ENCODE assay signal across 25 cellular contexts in the genomic region with DNA sequence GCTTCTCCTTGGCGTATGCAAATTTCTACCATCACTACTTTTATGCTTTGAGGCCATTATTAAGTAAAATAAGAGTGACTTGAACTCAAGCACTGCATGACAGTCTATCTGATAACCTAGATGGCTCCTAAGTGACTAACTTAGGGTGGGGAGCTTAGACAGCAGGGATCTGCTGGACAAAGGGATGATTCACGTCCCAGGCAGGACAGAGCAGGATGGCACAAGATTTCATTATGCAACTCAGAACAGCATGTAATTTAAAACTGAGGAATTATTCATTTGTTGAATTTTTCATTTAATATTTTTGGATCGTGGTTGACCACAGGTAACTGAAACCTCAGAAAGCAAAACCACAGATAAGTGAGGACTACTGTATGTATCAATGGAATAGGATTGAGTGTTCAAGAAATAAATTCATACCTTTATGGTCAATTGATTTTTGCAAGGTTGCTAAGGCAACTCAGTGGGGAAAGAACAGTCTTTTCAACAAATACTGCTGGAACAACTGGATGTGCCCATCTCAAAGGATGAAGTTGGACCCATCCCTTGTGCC.
DNase-seq lines count a peak whose midpoint lies in the region; ATAC-seq and TF ChIP-seq lines count a peak whose summit lies in the region.
"Had no signal": no experiment of that assay in that cellular context is flagged by ENCODE, and none has a peak within 500 bp of the region (broad histone marks: within the 10 kb centered on the region; RNA-seq: fewer than 3 reads in every experiment).

No MANE protein-coding gene starts in this region.

- no peak overlapping the region for H3K27ac Mint-ChIP-seq in natural killer cell
- H3K27ac Mint-ChIP-seq: activated CD4-positive, alpha-beta T cell treated with anti-CD3 and anti-CD28 coated beads for 36 hours; activated naive CD8-positive, alpha-beta T cell treated with anti-CD3 and anti-CD28 coated beads, Interleukin-2, amount 50 U/mL, for 24 hours; brain had no signal

- peaks cover 2% of the 10 kb centered on the region for H3K4me1 ChIP-seq in A673 (ENCODE audit: insufficient read depth, low read length, poor library complexity, severe bottlenecking)
- H3K4me1 ChIP-seq: BE2C, prostate gland, transverse colon had no signal

- in situ Hi-C loops in SK-MEL-5 (cut with HindIII; ENCODE audit: low pct_unique_long_range_greater_than_20kb, low sequenced_read_pairs) = no loop called here

- H3K4me3 ChIP-seq in fibroblast of mammary gland (ENCODE audit: control insufficient read depth, low read depth, low read length) (no peak overlapping the region), A673 (ENCODE audit: low read depth, low read length, poor library complexity, severe bottlenecking) (no peak overlapping the region)
- H3K4me3 ChIP-seq: prostate gland, transverse colon had no signal

- no peaks in the 10 kb centered on the region for H3K9me3 ChIP-seq in A673 (ENCODE audit: low read depth, low read length, poor library complexity, severe bottlenecking)
- H3K9me3 ChIP-seq: BE2C, prostate gland, transverse colon had no signal

- DNase-seq in A172 (ENCODE audit: low spot score) (peak; percentile 4), HPDE6-E6E7 (ENCODE audit: extremely low spot score) (peak; percentile 71), SK-MEL-5 (ENCODE audit: low read depth, low spot score) (peak; percentile 15), fibroblast of mammary gland (ENCODE audit: low read depth) (peak; percentile 48), iPS-NIHi11 (ENCODE audit: low spot score) (no peak), natural killer cell (no peak), A673 (ENCODE audit: low spot score) (no peak)
- DNase-seq: 8988T; activated CD4-positive, alpha-beta T cell treated with anti-CD3 and anti-CD28 coated beads for 36 hours; activated effector memory CD4-positive, alpha-beta T cell treated with anti-CD3 and anti-CD28 coated beads, Interleukin-2, amount 50 U/mL, for 16 hours; activated naive CD8-positive, alpha-beta T cell treated with anti-CD3 and anti-CD28 coated beads, Interleukin-2, amount 50 U/mL, for 24 hours; BE2C; GF-D8; mesendoderm; NCI-H1092 treated with DMSO at 0.1 percent for 48 hours; NCI-H2029; NCI-H774; OCI-M1; stimulated activated CD8-positive, alpha-beta memory T cell treated with anti-CD3 and anti-CD28 coated beads, Interleukin-4, amount 100 ng/mL, for 48 hours; transverse colon had no signal

- peaks cover 0 to 3% of the 10 kb centered on the region in 2 donors for H3K9me3 Mint-ChIP-seq in natural killer cell
- H3K9me3 Mint-ChIP-seq: activated naive CD8-positive, alpha-beta T cell treated with anti-CD3 and anti-CD28 coated beads, Interleukin-2, amount 50 U/mL, for 24 hours had no signal

- H3K4me1 Mint-ChIP-seq in natural killer cell = no peaks in the 10 kb centered on the region
- H3K4me1 Mint-ChIP-seq: activated CD4-positive, alpha-beta T cell treated with anti-CD3 and anti-CD28 coated beads for 36 hours; activated naive CD8-positive, alpha-beta T cell treated with anti-CD3 and anti-CD28 coated beads, Interleukin-2, amount 50 U/mL, for 24 hours had no signal

- H3K27me3 Mint-ChIP-seq in natural killer cell (ENCODE audit: low read depth in 2 of 2) = peaks cover 15 to 23% of the 10 kb centered on the region in 2 donors

- no TSS peak for BruUV-seq in A673 (replicated peaks; lab: Mats Ljungman, UMichigan)

- H3K27ac ChIP-seq in A673 (ENCODE audit: low read depth, low read length, poor library complexity, severe bottlenecking) = no peak overlapping the region
- H3K27ac ChIP-seq: prostate gland, transverse colon had no signal

- no peak overlapping the region for H3K4me3 Mint-ChIP-seq in natural killer cell
- H3K4me3 Mint-ChIP-seq: activated CD4-positive, alpha-beta T cell treated with anti-CD3 and anti-CD28 coated beads for 36 hours; activated naive CD8-positive, alpha-beta T cell treated with anti-CD3 and anti-CD28 coated beads, Interleukin-2, amount 50 U/mL, for 24 hours; brain had no signal

- H3K36me3 Mint-ChIP-seq in natural killer cell = peaks cover 13% of the 10 kb centered on the region
- H3K36me3 Mint-ChIP-seq: brain had no signal

- H3K27me3 ChIP-seq in A673 (replicated peaks; ENCODE audit: insufficient read depth, low read depth, low read length, poor library complexity) = no peaks in the 10 kb centered on the region
- H3K27me3 ChIP-seq: BE2C, transverse colon had no signal

- TF ChIP-seq CTCF in fibroblast of mammary gland (conservative IDR thresholded peaks at IDR 0.05; ENCODE audit: control insufficient read depth, insufficient read depth, low read depth, low read length) (no peak), natural killer cell (IDR thresholded peaks at IDR 0.05) (no peak), A673 (conservative IDR thresholded peaks at IDR 0.05; ENCODE audit: low read depth, low read length) (no peak)

- intact Hi-C loops in natural killer cell (cut with micrococcal nuclease) (no loop called here), A673 (cut with micrococcal nuclease; ENCODE audit: unreplicated experiment) (no loop called here)

- POLR2A ChIA-PET in A673 (lab: Charles Lee; ENCODE audit: low non-redundant PET) = no interaction called here

- CTCF ChIA-PET in A673 (lab: Charles Lee) = no interaction called here

- no peaks in the 10 kb centered on the region for H3K36me3 ChIP-seq in A673 (ENCODE audit: insufficient read depth, low read length, poor library complexity, severe bottlenecking)
- H3K36me3 ChIP-seq: BE2C, prostate gland, transverse colon had no signal

- no peak for ATAC-seq in HG03280 (IDR thresholded peaks at IDR 0.05; ENCODE audit: unreplicated experiment)
- no peak for ATAC-seq in natural killer cell
- ATAC-seq: activated CD4-positive, alpha-beta T cell treated with anti-CD3 and anti-CD28 coated beads for 36 hours; activated naive CD8-positive, alpha-beta T cell treated with anti-CD3 and anti-CD28 coated beads, Interleukin-2, amount 50 U/mL, for 24 hours; HepG2; left lobe of liver had no signal

Comparison
In these comparisons a context has a peak if more than half of its experiments do, and no peak if none do; other contexts are left out.
1. DNase-seq: peak in A172 (single experiment), HPDE6-E6E7 (single experiment), SK-MEL-5 (single experiment) and fibroblast of mammary gland (single experiment); none in iPS-NIHi11 (single experiment), natural killer cell (single experiment) and A673 (single experiment).